In the genomic region with DNA sequence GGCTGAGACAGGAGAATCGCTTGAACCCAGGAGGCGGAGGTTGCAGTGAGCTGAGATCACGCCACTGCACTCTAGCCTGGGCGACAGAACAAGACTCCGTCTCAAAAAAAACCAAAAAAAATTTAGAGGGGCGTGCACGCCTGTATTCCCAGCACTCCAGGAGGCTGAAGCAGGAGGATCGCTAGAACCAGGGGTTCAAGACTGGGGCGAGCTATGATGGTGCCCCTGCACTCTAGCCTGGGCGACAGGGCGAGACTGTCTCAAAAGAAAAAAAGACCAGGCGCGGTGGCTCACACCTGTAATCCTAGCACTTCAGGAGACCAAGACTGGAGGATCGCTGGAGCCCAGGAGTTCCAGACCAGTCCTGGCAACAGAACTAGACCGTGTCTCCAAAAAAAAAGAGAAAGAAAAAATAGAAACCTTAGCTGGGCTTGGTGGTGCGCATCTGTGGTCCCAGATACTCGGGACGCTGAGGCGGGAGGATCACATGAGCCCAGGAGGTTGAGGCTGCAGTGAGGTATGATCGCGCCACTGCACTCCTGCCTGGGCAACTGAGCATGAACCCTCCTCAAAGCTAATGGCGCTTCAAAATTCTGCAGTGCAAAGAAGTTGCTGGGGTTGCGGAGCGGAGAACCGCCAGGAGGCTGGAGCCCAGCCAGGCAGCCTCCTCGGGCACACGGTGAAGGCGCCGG, we compare ENCODE assay signal across 8 cellular contexts. TPM values are rescaled to one million over a fixed set of nuclear protein-coding genes. Genes with fewer than 3 reads are reported as not detected.
DNase-seq lines count a peak whose midpoint lies in the region; ATAC-seq lines count a peak whose summit lies in the region.

No MANE protein-coding gene starts in this region.

- DNase-seq in activated T-helper 2 cell treated with anti-CD3 and anti-CD28 coated beads, Interferon-gamma antibody, Interleukin-2, Interleukin-4, amounts not matched to agents 10 μg/mL and 5 μg/mL and 100 μg/mL, durations not matched to agents 14 hours and 24 hours and 36 hours (ENCODE audit: low spot score): no peak
- no peak for DNase-seq in stimulated activated naive CD8-positive, alpha-beta T cell treated with anti-CD3 and anti-CD28 coated beads, Interleukin-15, Interleukin-2, amounts not matched to agents 100 U/mL and 50 U/mL, for 24 hours
- DNase-seq in GM19238 (ENCODE audit: insufficient read length, low spot score) (no peak), NOMO-1 (lab: John Stamatoyannopoulos, UW; ENCODE audit: unreplicated experiment in 2 of 2) (no peak)

- peaks cover 22% of the 10 kb centered on the region for H3K4me1 Mint-ChIP-seq in activated T-helper 2 cell treated with anti-CD3 and anti-CD28 coated beads, Interferon-gamma antibody, Interleukin-2, Interleukin-4, amounts not matched to agents 10 μg/mL and 5 μg/mL and 100 μg/mL, durations not matched to agents 14 hours and 24 hours and 36 hours (ENCODE audit: low read depth)

- peaks cover 29% of the 10 kb centered on the region for H3K36me3 Mint-ChIP-seq in activated T-helper 2 cell treated with anti-CD3 and anti-CD28 coated beads, Interferon-gamma antibody, Interleukin-2, Interleukin-4, amounts not matched to agents 10 μg/mL and 5 μg/mL and 100 μg/mL, durations not matched to agents 14 hours and 24 hours and 36 hours (ENCODE audit: low read depth)

- H3K9me3 ChIP-seq in iPS-18c (ENCODE audit: control insufficient read depth, insufficient read depth, low read length): no peaks in the 10 kb centered on the region

- H3K4me3 ChIP-seq in iPS-18c (ENCODE audit: insufficient read depth, low read depth, low read length): peak overlapping the region; percentile 90

- intact Hi-C loops in activated T-helper 2 cell treated with anti-CD3 and anti-CD28 coated beads, Interferon-gamma antibody, Interleukin-2, Interleukin-4, amounts not matched to agents 10 μg/mL and 5 μg/mL and 100 μg/mL, durations not matched to agents 14 hours and 24 hours and 36 hours (cut with micrococcal nuclease): loop anchor here (2.0 to 10.0 kb wide), 2 partner anchors 38 to 212 kb away; a partner anchor contains a TSS

- H3K27me3 Mint-ChIP-seq in activated T-helper 2 cell treated with anti-CD3 and anti-CD28 coated beads, Interferon-gamma antibody, Interleukin-2, Interleukin-4, amounts not matched to agents 10 μg/mL and 5 μg/mL and 100 μg/mL, durations not matched to agents 14 hours and 24 hours and 36 hours (ENCODE audit: low read depth): no peaks in the 10 kb centered on the region

- H3K27ac Mint-ChIP-seq in activated T-helper 2 cell treated with anti-CD3 and anti-CD28 coated beads, Interferon-gamma antibody, Interleukin-2, Interleukin-4, amounts not matched to agents 10 μg/mL and 5 μg/mL and 100 μg/mL, durations not matched to agents 14 hours and 24 hours and 36 hours: peak overlapping the region; percentile 100

- ATAC-seq in GM18498 (IDR thresholded peaks at IDR 0.05; ENCODE audit: unreplicated experiment) (peak; percentile 24), HG02852 (IDR thresholded peaks at IDR 0.05; ENCODE audit: unreplicated experiment) (peak; percentile 26), HG03108 (IDR thresholded peaks at IDR 0.05; ENCODE audit: unreplicated experiment) (no peak)
- ATAC-seq in stimulated activated naive CD8-positive, alpha-beta T cell treated with anti-CD3 and anti-CD28 coated beads, Interleukin-15, Interleukin-2, amounts not matched to agents 100 U/mL and 50 U/mL, for 24 hours: peak; percentile 11

- H3K9me3 Mint-ChIP-seq in activated T-helper 2 cell treated with anti-CD3 and anti-CD28 coated beads, Interferon-gamma antibody, Interleukin-2, Interleukin-4, amounts not matched to agents 10 μg/mL and 5 μg/mL and 100 μg/mL, durations not matched to agents 14 hours and 24 hours and 36 hours: no peaks in the 10 kb centered on the region

- peak overlapping the region; percentile 99 for H3K4me3 Mint-ChIP-seq in activated T-helper 2 cell treated with anti-CD3 and anti-CD28 coated beads, Interferon-gamma antibody, Interleukin-2, Interleukin-4, amounts not matched to agents 10 μg/mL and 5 μg/mL and 100 μg/mL, durations not matched to agents 14 hours and 24 hours and 36 hours (ENCODE audit: low read depth)

RNA-seq across cellular contexts. Expression of a gene that starts 0.4 kb away (rescaled TPM):
- 2.8 and 2.9 TPM in 2 replicates for total RNA-seq in activated T-helper 2 cell treated with anti-CD3 and anti-CD28 coated beads, Interferon-gamma antibody, Interleukin-2, Interleukin-4, amounts not matched to agents 10 μg/mL and 5 μg/mL and 100 μg/mL, durations not matched to agents 14 hours and 24 hours and 36 hours

RNA-seq across cellular contexts. Expression of a gene that starts 7.0 kb away (rescaled TPM):
- 17.0 and 19.1 TPM in 2 replicates for total RNA-seq in activated T-helper 2 cell treated with anti-CD3 and anti-CD28 coated beads, Interferon-gamma antibody, Interleukin-2, Interleukin-4, amounts not matched to agents 10 μg/mL and 5 μg/mL and 100 μg/mL, durations not matched to agents 14 hours and 24 hours and 36 hours

RNA-seq across cellular contexts. Expression of a gene that starts 7.2 kb away (rescaled TPM):
- total RNA-seq in activated T-helper 2 cell treated with anti-CD3 and anti-CD28 coated beads, Interferon-gamma antibody, Interleukin-2, Interleukin-4, amounts not matched to agents 10 μg/mL and 5 μg/mL and 100 μg/mL, durations not matched to agents 14 hours and 24 hours and 36 hours: 68.1 and 76.9 TPM in 2 replicates

RNA-seq across cellular contexts. Expression of a gene that starts 22.3 kb away (rescaled TPM):
- total RNA-seq in activated T-helper 2 cell treated with anti-CD3 and anti-CD28 coated beads, Interferon-gamma antibody, Interleukin-2, Interleukin-4, amounts not matched to agents 10 μg/mL and 5 μg/mL and 100 μg/mL, durations not matched to agents 14 hours and 24 hours and 36 hours: 125 and 130 TPM in 2 replicates

RNA-seq across cellular contexts. Expression of a gene that starts 24.9 kb away (rescaled TPM):
- 12.2 and 16.4 TPM in 2 replicates for total RNA-seq in activated T-helper 2 cell treated with anti-CD3 and anti-CD28 coated beads, Interferon-gamma antibody, Interleukin-2, Interleukin-4, amounts not matched to agents 10 μg/mL and 5 μg/mL and 100 μg/mL, durations not matched to agents 14 hours and 24 hours and 36 hours
